ENCODE assay signal across 31 cellular contexts in the genomic region with DNA sequence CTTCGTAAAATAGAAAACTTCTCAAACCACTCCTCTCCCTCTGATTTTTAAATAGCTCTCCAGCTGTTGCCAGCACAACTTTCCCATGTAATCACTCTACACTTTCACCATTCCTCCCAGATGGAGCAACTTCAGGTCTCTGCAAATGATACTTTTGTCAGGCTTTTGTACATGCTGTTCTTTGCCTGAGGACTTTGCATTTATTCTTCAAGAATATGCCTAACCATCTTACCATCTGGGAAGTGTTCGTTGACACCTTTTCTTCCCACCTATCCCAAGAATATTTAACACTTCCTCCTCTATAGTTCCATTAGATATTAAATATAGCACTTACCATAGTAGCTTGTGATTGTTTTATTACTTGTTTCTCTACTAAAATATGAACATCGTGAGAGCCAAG.
"Had no signal": no experiment of that assay in that cellular context is flagged by ENCODE, and none has a peak within 500 bp of the region (broad histone marks: within the 10 kb centered on the region; RNA-seq: fewer than 3 reads in every experiment).

No MANE protein-coding gene starts in this region.

- H3K4me1 ChIP-seq: parathyroid adenoma, psoas muscle, right lobe of liver, sigmoid colon, spleen, thyroid gland, tibial nerve, upper lobe of left lung, vagina had no signal

- H3K9me3 ChIP-seq: neutrophil, ovary, psoas muscle, right lobe of liver, sigmoid colon, thoracic aorta, thyroid gland, tibial nerve, upper lobe of left lung, vagina had no signal

- H3K27me3 ChIP-seq: neutrophil, ovary, right lobe of liver, sigmoid colon, spleen, thyroid gland, tibial nerve, upper lobe of left lung, vagina had no signal

- ATAC-seq: naive thymus-derived CD8-positive, alpha-beta T cell; natural killer cell treated with Interleukin-12 subunit alpha and Interleukin-12 subunit beta and Interleukin-15 and Interleukin-18, amount 100 ng/mL, for 72 hours; psoas muscle; right cardiac atrium; right lobe of liver; stimulated activated memory B cell treated with anti-CD40 and anti-IgM and Interleukin-4, amounts not matched to agents 10 μg/mL and 1 μg/mL and 100 μg/mL, for 72 hours; stimulated activated naive CD8-positive, alpha-beta T cell treated with anti-CD3 and anti-CD28 coated beads, Interleukin-15, amount 100 ng/mL, for 72 hours; stimulated activated naive CD8-positive, alpha-beta T cell treated with anti-CD3 and anti-CD28 coated beads, Interleukin-15, Interleukin-2, amounts not matched to agents 100 U/mL and 50 U/mL, for 24 hours had no signal

- H3K36me3 ChIP-seq: neutrophil, ovary, right lobe of liver, sigmoid colon, spleen, thoracic aorta, thyroid gland, tibial nerve, upper lobe of left lung, vagina had no signal

- DNase-seq: naive thymus-derived CD8-positive, alpha-beta T cell; nephron progenitor cell; nucleus accumbens; ovary; posterior cingulate gyrus; psoas muscle; right cardiac atrium; right lobe of liver; sigmoid colon; spleen; stimulated activated CD4-positive, alpha-beta T cell treated with anti-CD3 and anti-CD28 coated beads, Interleukin-12 subunit alpha, Interleukin-12 subunit beta, amount 100 ng/mL, for 4 hours; stimulated activated CD4-positive, alpha-beta T cell treated with anti-CD3 and anti-CD28 coated beads, Interleukin-1b, Interleukin-23, amount 100 ng/mL, for 48 hours; stimulated activated CD4-positive, alpha-beta T cell treated with anti-CD3 and anti-CD28 coated beads, Interleukin-4, amount 100 ng/mL, for 1 hour; stimulated activated CD4-positive, alpha-beta T cell treated with anti-CD3 and anti-CD28 coated beads, Interleukin-4, amount 100 ng/mL, for 4 hours; stimulated activated CD8-positive, alpha-beta memory T cell treated with anti-CD3 and anti-CD28 coated beads, Interleukin-4, amount 100 ng/mL, for 48 hours; stimulated activated naive CD4-positive, alpha-beta T cell; stimulated activated naive CD8-positive, alpha-beta T cell treated with anti-CD3 and anti-CD28 coated beads, Interleukin-15, amount 100 ng/mL, for 72 hours; stimulated activated naive CD8-positive, alpha-beta T cell treated with anti-CD3 and anti-CD28 coated beads, Interleukin-15, Interleukin-2, amounts not matched to agents 100 U/mL and 50 U/mL, for 24 hours; substantia nigra; thyroid gland; trophoblast cell; upper lobe of left lung had no signal

- H3K4me3 ChIP-seq: ovary, psoas muscle, right lobe of liver, sigmoid colon, skin epidermis, smooth muscle cell, spleen, thoracic aorta, thyroid gland, tibial nerve, upper lobe of left lung, vagina had no signal

- H3K27ac ChIP-seq: neutrophil, ovary, parathyroid adenoma, psoas muscle, right lobe of liver, sigmoid colon, skin epidermis, spleen, thoracic aorta, thyroid gland, tibial nerve, upper lobe of left lung, vagina had no signal
